1 cellular context compared by ENCODE assay signal in the genomic region with DNA sequence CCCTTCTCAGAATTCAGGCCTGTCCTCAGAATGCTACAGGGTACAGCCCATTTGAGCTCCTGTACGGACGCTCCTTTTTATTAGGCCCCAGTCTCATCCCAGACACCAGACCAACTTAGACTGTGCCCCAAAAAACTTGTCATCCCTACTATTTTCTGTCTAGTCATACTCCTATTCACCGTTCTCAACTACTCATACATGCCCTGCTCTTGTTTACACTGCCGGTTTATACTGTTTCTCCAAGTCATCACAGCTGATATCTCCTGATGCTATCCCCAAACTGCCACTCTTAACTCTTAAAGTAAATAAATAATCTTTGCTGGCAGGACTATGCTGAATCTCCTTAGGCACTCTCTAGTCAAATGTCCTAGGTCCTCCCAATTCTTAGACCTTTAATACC.
TF ChIP-seq lines count a peak whose summit lies in the region.

No MANE protein-coding gene starts in this region.

TF ChIP-seq in K562, 482 proteins besides CTCF, POLR2A, EP300 and RAD21 (continued from another document):
- TF ChIP-seq, protein P1, sequence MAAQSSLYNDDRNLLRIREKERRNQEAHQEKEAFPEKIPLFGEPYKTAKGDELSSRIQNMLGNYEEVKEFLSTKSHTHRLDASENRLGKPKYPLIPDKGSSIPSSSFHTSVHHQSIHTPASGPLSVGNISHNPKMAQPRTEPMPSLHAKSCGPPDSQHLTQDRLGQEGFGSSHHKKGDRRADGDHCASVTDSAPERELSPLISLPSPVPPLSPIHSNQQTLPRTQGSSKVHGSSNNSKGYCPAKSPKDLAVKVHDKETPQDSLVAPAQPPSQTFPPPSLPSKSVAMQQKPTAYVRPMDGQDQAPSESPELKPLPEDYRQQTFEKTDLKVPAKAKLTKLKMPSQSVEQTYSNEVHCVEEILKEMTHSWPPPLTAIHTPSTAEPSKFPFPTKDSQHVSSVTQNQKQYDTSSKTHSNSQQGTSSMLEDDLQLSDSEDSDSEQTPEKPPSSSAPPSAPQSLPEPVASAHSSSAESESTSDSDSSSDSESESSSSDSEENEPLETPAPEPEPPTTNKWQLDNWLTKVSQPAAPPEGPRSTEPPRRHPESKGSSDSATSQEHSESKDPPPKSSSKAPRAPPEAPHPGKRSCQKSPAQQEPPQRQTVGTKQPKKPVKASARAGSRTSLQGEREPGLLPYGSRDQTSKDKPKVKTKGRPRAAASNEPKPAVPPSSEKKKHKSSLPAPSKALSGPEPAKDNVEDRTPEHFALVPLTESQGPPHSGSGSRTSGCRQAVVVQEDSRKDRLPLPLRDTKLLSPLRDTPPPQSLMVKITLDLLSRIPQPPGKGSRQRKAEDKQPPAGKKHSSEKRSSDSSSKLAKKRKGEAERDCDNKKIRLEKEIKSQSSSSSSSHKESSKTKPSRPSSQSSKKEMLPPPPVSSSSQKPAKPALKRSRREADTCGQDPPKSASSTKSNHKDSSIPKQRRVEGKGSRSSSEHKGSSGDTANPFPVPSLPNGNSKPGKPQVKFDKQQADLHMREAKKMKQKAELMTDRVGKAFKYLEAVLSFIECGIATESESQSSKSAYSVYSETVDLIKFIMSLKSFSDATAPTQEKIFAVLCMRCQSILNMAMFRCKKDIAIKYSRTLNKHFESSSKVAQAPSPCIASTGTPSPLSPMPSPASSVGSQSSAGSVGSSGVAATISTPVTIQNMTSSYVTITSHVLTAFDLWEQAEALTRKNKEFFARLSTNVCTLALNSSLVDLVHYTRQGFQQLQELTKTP (IDR thresholded peaks at IDR 0.05; ENCODE audit: low read depth in 1 of 2, partially characterized antibody in 2 of 2) = peak; percentile 80 to 92
- TF ChIP-seq, protein P2, sequence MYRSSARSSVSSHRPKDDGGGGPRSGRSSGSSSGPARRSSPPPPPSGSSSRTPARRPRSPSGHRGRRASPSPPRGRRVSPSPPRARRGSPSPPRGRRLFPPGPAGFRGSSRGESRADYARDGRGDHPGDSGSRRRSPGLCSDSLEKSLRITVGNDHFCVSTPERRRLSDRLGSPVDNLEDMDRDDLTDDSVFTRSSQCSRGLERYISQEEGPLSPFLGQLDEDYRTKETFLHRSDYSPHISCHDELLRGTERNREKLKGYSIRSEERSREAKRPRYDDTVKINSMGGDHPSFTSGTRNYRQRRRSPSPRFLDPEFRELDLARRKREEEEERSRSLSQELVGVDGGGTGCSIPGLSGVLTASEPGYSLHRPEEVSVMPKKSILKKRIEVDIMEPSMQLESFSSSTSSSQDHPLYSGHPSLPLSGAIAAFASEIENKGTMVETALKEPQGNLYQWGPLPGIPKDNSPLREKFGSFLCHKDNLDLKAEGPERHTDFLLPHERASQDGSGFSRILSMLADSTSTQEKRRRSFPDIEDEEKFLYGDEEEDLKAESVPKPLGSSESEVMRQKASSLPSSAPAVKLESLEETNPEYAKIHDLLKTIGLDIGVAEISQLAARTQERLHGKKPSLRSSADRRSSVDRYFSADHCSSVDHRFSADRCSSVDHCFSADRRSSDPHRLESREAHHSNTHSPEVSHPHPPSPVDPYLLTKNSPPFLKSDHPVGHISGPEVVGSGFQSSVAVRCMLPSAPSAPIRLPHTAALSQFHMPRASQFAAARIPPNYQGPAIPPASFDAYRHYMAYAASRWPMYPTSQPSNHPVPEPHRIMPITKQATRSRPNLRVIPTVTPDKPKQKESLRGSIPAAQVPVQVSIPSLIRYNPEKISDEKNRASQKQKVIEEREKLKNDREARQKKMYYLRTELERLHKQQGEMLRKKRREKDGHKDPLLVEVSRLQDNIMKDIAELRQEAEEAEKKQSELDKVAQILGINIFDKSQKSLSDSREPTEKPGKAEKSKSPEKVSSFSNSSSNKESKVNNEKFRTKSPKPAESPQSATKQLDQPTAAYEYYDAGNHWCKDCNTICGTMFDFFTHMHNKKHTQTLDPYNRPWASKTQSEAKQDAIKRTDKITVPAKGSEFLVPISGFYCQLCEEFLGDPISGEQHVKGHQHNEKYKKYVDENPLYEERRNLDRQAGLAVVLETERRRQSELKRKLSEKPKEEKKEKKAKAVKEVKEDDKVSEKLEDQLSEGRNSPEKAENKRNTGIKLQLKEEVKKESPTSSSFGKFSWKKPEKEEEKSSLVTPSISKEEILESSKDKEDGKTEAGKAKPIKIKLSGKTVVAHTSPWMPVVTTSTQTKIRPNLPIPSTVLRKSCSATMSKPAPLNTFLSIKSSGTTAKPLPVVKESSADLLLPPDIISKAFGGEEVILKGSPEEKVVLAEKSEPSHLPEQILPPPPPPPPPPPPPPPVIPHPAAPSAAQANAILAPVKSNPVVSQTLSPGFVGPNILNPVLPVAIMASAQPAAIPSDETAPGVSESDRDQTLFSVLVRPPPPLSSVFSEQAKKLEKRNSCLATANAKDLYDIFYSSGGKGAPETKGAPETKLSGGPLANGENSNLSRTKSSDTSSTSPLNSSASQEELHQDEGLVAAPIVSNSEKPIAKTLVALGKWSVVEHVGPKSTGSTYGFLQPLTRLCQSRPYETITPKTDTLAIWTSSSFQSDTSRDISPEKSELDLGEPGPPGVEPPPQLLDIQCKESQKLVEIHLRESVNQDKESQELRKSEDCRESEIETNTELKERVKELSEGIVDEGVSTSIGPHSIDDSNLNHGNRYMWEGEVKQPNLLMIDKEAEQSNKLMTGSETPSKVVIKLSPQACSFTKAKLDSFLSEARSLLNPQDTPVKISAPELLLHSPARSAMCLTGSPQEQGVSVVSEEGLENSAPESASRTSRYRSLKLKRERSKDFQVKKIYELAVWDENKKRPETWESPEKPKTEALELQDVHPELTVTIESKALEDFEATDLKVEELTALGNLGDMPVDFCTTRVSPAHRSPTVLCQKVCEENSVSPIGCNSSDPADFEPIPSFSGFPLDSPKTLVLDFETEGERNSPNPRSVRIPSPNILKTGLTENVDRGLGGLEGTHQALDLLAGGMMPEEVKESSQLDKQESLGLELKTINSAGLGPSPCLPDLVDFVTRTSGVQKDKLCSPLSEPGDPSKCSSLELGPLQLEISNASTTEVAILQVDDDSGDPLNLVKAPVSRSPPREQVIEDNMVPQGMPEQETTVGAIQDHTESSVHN (IDR thresholded peaks at IDR 0.05; ENCODE audit: borderline replicate concordance in 1 of 2, low read depth in 1 of 2) = peak in 1 of 2 experiments; percentile 92; a peak in 2 of 4 replicates
- TF ChIP-seq SOX6 (IDR thresholded peaks at IDR 0.05) = peak; percentile 82
- 0 out of 2 replicates have a peak, but pooled peaks have one; percentile 24 for TF ChIP-seq RAD51 (IDR thresholded peaks at IDR 0.05; ENCODE audit: borderline replicate concordance, low read depth)
- TF ChIP-seq, protein P3, sequence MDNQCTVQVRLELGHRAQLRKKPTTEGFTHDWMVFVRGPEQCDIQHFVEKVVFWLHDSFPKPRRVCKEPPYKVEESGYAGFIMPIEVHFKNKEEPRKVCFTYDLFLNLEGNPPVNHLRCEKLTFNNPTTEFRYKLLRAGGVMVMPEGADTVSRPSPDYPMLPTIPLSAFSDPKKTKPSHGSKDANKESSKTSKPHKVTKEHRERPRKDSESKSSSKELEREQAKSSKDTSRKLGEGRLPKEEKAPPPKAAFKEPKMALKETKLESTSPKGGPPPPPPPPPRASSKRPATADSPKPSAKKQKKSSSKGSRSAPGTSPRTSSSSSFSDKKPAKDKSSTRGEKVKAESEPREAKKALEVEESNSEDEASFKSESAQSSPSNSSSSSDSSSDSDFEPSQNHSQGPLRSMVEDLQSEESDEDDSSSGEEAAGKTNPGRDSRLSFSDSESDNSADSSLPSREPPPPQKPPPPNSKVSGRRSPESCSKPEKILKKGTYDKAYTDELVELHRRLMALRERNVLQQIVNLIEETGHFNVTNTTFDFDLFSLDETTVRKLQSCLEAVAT (IDR thresholded peaks at IDR 0.05) = peak; percentile 72 to 84
- peak; percentile 73; the same call in 1 of the 2 replicates for TF ChIP-seq FOXJ2 (tag; IDR thresholded peaks at IDR 0.05)
- peak; percentile 63; the same call in 1 of the 2 replicates for TF ChIP-seq SMARCC2 (IDR thresholded peaks at IDR 0.05; ENCODE audit: low read depth)
- peak; percentile 51; the same call in 1 of the 2 replicates for TF ChIP-seq GATAD2A (IDR thresholded peaks at IDR 0.05)
- TF ChIP-seq TCFL5 (CRISPR knock-in tag; conservative IDR thresholded peaks at IDR 0.05) = 0 out of 2 replicates have a peak, but pooled peaks have one; percentile 4
- TF ChIP-seq MEIS2 (IDR thresholded peaks at IDR 0.05; ENCODE audit: partially characterized antibody) = peak; percentile 87
- TF ChIP-seq TRIM24 (IDR thresholded peaks at IDR 0.05) = peak in 1 of 2 experiments; percentile 55; a peak in 3 of 4 replicates
- TF ChIP-seq FOSL1 (tag; conservative IDR thresholded peaks at IDR 0.05) = peak; percentile 68
- peak; percentile 29; the same call in 1 of the 2 replicates for TF ChIP-seq CXXC5 (CRISPR knock-in tag; IDR thresholded peaks at IDR 0.05)
- 0 out of 2 replicates have a peak, but pooled peaks have one; percentile 15 for TF ChIP-seq TCF3 (CRISPR knock-in tag; IDR thresholded peaks at IDR 0.05)
- peak; percentile 82 for TF ChIP-seq BRD9 (IDR thresholded peaks at IDR 0.05; ENCODE audit: low read depth, partially characterized antibody)
- TF ChIP-seq MTA2 (IDR thresholded peaks at IDR 0.05; ENCODE audit: low read depth) = peak; percentile 31; the same call in 1 of the 2 replicates
- peak in 1 of 2 experiments; percentile 76; a peak in 2 of 4 replicates for TF ChIP-seq HDAC1 (IDR thresholded peaks at IDR 0.05)
- TF ChIP-seq C11orf30 (IDR thresholded peaks at IDR 0.05; ENCODE audit: low read depth) = peak; percentile 96
- peak; percentile 45; the same call in 1 of the 2 replicates for TF ChIP-seq SUPT5H (IDR thresholded peaks at IDR 0.05)
- TF ChIP-seq HDAC3 (IDR thresholded peaks at IDR 0.05; ENCODE audit: borderline replicate concordance, partially characterized antibody) = peak; percentile 48
- TF ChIP-seq POLR2B (IDR thresholded peaks at IDR 0.05; ENCODE audit: low read depth, partially characterized antibody) = peak; percentile 54
- 0 out of 2 replicates have a peak, but pooled peaks have one; percentile 6 for TF ChIP-seq HLTF (IDR thresholded peaks at IDR 0.05)
